In the genomic region with DNA sequence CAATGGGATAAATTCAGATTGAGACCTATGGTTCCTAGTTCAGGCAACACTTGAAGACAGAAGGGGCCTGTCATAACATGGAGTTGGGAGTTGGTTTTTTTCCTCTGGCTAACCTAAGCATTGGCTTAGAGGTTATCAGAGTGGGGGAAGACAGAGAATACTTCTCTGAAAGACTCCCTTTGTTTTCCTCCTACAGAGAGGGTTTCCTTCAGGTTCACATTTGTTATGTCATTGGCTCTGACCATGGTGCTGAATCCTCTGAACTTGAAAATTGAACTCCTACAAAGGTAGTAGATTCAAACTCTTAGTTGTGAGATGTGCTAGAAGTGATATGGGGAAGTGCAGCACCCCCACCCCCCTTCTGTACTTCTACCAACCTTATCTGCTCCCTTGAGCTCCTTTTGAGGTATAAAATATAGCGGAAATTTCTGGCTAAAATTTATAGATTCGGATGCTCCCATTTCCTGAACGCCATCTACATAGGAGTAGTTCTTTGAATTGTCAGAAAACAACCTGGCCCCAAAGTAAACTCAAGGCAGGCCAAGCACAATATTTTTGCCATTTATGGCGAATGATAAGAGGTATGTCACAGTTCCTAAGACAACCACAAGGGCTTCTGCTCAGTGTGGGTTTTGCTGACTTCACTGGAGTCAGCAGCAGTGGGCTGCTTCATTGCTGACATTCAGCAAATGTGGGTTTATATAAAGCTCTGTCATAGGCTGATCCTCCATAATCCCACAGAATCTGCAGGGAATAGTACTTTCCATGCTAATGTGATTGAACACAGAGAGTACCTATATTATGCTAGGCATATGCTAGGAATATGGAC, we compare ENCODE assay signal across 12 cellular contexts.
DNase-seq lines count a peak whose midpoint lies in the region; ATAC-seq, FAIRE-seq and TF ChIP-seq lines count a peak whose summit lies in the region.
"Had no signal": no experiment of that assay in that cellular context is flagged by ENCODE, and none has a peak within 500 bp of the region (broad histone marks: within the 10 kb centered on the region; RNA-seq: fewer than 3 reads in every experiment).

No MANE protein-coding gene starts in this region.

- H3K4me3 ChIP-seq in HAP-1 (no peak overlapping the region), tibial artery (no peak overlapping the region)

- H3K36me3 Mint-ChIP-seq in stimulated activated memory B cell treated with anti-CD40 and anti-IgM and Interleukin-4, amounts not matched to agents 10 μg/mL and 1 μg/mL and 100 μg/mL, for 72 hours = peaks cover 97% of the 10 kb centered on the region

- intact Hi-C loops in tibial artery (cut with DNase I; ENCODE audit: low total_unique reads) = no loop called here

- no peak for TF ChIP-seq CTCF in tibial artery (IDR thresholded peaks at IDR 0.05)

- no peak overlapping the region for H3K27ac Mint-ChIP-seq in stimulated activated memory B cell treated with anti-CD40 and anti-IgM and Interleukin-4, amounts not matched to agents 10 μg/mL and 1 μg/mL and 100 μg/mL, for 72 hours

- DNase-seq in ACHN = peak; percentile 62
- peak; percentile 14 to 38 for DNase-seq in HAP-1 (ENCODE audit: low spot score in 2 of 2)
- DNase-seq in fibroblast of peridontal ligament (ENCODE audit: extremely low read depth) = peak; percentile 55
- no peak for DNase-seq in tibial artery
- DNase-seq in GM12892 (ENCODE audit: insufficient read length) = no peak
- DNase-seq: activated CD4-positive, alpha-beta T cell treated with anti-CD3 and anti-CD28 coated beads, Interleukin-2, amount 50 U/mL, for 4 hours; NCI-H2227 treated with DMSO at 0.1 percent for 48 hours had no signal

- FAIRE-seq in GM12892 (lab: Jason Lieb, UNC) = no peak

- no peak overlapping the region for H3K27ac ChIP-seq in tibial artery

- no peaks in the 10 kb centered on the region; the same call in 1 of the 2 replicates for H3K36me3 ChIP-seq in HAP-1 (replicated peaks)
- H3K36me3 ChIP-seq in tibial artery = peaks cover 79 to 95% (median 83%) of the 10 kb centered on the region in 3 donors

- no peaks in the 10 kb centered on the region for H3K27me3 Mint-ChIP-seq in stimulated activated memory B cell treated with anti-CD40 and anti-IgM and Interleukin-4, amounts not matched to agents 10 μg/mL and 1 μg/mL and 100 μg/mL, for 72 hours
- H3K27me3 Mint-ChIP-seq: central memory CD8-positive, alpha-beta T cell; stimulated activated naive CD8-positive, alpha-beta T cell treated with anti-CD3 and anti-CD28 coated beads, Interleukin-15, Interleukin-2, amounts not matched to agents 100 ng/mL and 50 ng/mL, for 24 hours had no signal

- peaks cover 4% of the 10 kb centered on the region for H3K9me3 ChIP-seq in HAP-1
- H3K9me3 ChIP-seq in tibial artery = peaks cover under 1 to 8% (median 8%) of the 10 kb centered on the region in 3 donors

- peak; percentile 34 for ATAC-seq in SK-N-SH treated with all-trans-retinoic acid at 6 μM for 48 hours
- no peak for ATAC-seq in HG02798 (IDR thresholded peaks at IDR 0.05; ENCODE audit: poor library complexity, unreplicated experiment)
- no peak for ATAC-seq in stimulated activated memory B cell treated with anti-CD40 and anti-IgM and Interleukin-4, amounts not matched to agents 10 μg/mL and 1 μg/mL and 100 μg/mL, for 72 hours

- H3K4me1 ChIP-seq in HAP-1 (no peaks in the 10 kb centered on the region), tibial artery (no peaks in the 10 kb centered on the region)

- TF ChIP-seq POLR2A in GM12892 (IDR thresholded peaks at IDR 0.05; ENCODE audit: low read depth, low read length) = no peak; the same call in 1 of the 2 replicates

- peaks cover 6% of the 10 kb centered on the region for H3K4me1 Mint-ChIP-seq in stimulated activated memory B cell treated with anti-CD40 and anti-IgM and Interleukin-4, amounts not matched to agents 10 μg/mL and 1 μg/mL and 100 μg/mL, for 72 hours
- H3K4me1 Mint-ChIP-seq: central memory CD8-positive, alpha-beta T cell had no signal

- H3K27me3 ChIP-seq in HAP-1 (ENCODE audit: low read depth) = no peaks in the 10 kb centered on the region
- H3K27me3 ChIP-seq in tibial artery = no peaks in the 10 kb centered on the region

- H3K9me3 Mint-ChIP-seq in stimulated activated memory B cell treated with anti-CD40 and anti-IgM and Interleukin-4, amounts not matched to agents 10 μg/mL and 1 μg/mL and 100 μg/mL, for 72 hours = peaks cover 13% of the 10 kb centered on the region

- in situ Hi-C loops in ACHN (cut with HindIII; ENCODE audit: low pct_ligation_motif_present, low pct_unique_long_range_greater_than_20kb, low sequenced_read_pairs) (no loop called here), HAP-1 (cut with MboI; ENCODE audit: low sequenced_read_pairs) (no loop called here)

- H3K4me3 Mint-ChIP-seq in stimulated activated memory B cell treated with anti-CD40 and anti-IgM and Interleukin-4, amounts not matched to agents 10 μg/mL and 1 μg/mL and 100 μg/mL, for 72 hours = no peak overlapping the region
- H3K4me3 Mint-ChIP-seq: central memory CD8-positive, alpha-beta T cell; stimulated activated naive CD8-positive, alpha-beta T cell treated with anti-CD3 and anti-CD28 coated beads, Interleukin-15, Interleukin-2, amounts not matched to agents 100 ng/mL and 50 ng/mL, for 24 hours had no signal

TF ChIP-seq in SK-N-SH treated with all-trans-retinoic acid at 6 μM for 48 hours, 23 proteins besides CTCF, POLR2A, EP300 and RAD21:
- TF ChIP-seq ZFP30 (CRISPR knock-in tag; IDR thresholded peaks at IDR 0.05) (no peak), SNAI2 (CRISPR knock-in tag; IDR thresholded peaks at IDR 0.05) (no peak), PPARA (CRISPR knock-in tag; IDR thresholded peaks at IDR 0.05; ENCODE audit: borderline replicate concordance) (no peak), BACH2 (CRISPR knock-in tag; IDR thresholded peaks at IDR 0.05; ENCODE audit: borderline replicate concordance) (no peak), ISL1 (CRISPR knock-in tag; IDR thresholded peaks at IDR 0.05) (no peak), ESRRG (CRISPR knock-in tag; IDR thresholded peaks at IDR 0.05) (no peak), ZNF70 (CRISPR knock-in tag; IDR thresholded peaks at IDR 0.05) (no peak)
- TF ChIP-seq, protein P1, sequence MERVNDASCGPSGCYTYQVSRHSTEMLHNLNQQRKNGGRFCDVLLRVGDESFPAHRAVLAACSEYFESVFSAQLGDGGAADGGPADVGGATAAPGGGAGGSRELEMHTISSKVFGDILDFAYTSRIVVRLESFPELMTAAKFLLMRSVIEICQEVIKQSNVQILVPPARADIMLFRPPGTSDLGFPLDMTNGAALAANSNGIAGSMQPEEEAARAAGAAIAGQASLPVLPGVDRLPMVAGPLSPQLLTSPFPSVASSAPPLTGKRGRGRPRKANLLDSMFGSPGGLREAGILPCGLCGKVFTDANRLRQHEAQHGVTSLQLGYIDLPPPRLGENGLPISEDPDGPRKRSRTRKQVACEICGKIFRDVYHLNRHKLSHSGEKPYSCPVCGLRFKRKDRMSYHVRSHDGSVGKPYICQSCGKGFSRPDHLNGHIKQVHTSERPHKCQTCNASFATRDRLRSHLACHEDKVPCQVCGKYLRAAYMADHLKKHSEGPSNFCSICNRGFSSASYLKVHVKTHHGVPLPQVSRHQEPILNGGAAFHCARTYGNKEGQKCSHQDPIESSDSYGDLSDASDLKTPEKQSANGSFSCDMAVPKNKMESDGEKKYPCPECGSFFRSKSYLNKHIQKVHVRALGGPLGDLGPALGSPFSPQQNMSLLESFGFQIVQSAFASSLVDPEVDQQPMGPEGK (CRISPR knock-in tag; IDR thresholded peaks at IDR 0.05; ENCODE audit: borderline replicate concordance) = no peak
- TF ChIP-seq, protein P2, sequence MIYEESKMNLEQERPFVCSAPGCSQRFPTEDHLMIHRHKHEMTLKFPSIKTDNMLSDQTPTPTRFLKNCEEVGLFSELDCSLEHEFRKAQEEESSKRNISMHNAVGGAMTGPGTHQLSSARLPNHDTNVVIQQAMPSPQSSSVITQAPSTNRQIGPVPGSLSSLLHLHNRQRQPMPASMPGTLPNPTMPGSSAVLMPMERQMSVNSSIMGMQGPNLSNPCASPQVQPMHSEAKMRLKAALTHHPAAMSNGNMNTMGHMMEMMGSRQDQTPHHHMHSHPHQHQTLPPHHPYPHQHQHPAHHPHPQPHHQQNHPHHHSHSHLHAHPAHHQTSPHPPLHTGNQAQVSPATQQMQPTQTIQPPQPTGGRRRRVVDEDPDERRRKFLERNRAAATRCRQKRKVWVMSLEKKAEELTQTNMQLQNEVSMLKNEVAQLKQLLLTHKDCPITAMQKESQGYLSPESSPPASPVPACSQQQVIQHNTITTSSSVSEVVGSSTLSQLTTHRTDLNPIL (CRISPR knock-in tag; IDR thresholded peaks at IDR 0.05; ENCODE audit: low read depth) = no peak
- TF ChIP-seq, protein P3, sequence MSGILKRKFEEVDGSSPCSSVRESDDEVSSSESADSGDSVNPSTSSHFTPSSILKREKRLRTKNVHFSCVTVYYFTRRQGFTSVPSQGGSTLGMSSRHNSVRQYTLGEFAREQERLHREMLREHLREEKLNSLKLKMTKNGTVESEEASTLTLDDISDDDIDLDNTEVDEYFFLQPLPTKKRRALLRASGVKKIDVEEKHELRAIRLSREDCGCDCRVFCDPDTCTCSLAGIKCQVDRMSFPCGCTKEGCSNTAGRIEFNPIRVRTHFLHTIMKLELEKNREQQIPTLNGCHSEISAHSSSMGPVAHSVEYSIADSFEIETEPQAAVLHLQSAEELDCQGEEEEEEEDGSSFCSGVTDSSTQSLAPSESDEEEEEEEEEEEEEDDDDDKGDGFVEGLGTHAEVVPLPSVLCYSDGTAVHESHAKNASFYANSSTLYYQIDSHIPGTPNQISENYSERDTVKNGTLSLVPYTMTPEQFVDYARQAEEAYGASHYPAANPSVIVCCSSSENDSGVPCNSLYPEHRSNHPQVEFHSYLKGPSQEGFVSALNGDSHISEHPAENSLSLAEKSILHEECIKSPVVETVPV (CRISPR knock-in tag; IDR thresholded peaks at IDR 0.05) = no peak

Comparison
In these comparisons a context has a peak if more than half of its experiments do, and no peak if none do; other contexts are left out.
1. DNase-seq: peak in ACHN (single experiment), HAP-1 (2 of 2) and fibroblast of peridontal ligament (single experiment); none in tibial artery (0 of 2) and GM12892 (single experiment).